Comparison of ENCODE assay signal across 12 cellular contexts in genomic region chr11:106482920-106483761, GRCh38.
DNase-seq lines count a peak whose midpoint lies in the region; ATAC-seq and TF ChIP-seq lines count a peak whose summit lies in the region.
"Had no signal": no experiment of that assay in that cellular context is flagged by ENCODE, and none has a peak within 500 bp of the region (broad histone marks: within the 10 kb centered on the region; RNA-seq: fewer than 3 reads in every experiment).

No MANE protein-coding gene starts in this region.

- peak; percentile 63 for ATAC-seq in HCT116
- no peak for ATAC-seq in GM21423 (IDR thresholded peaks at IDR 0.05; ENCODE audit: unreplicated experiment)
- ATAC-seq: activated CD8-positive, alpha-beta T cell treated with anti-CD3 and anti-CD28 coated beads, Interleukin-2, amount 10 ng/mL, durations not matched to agents 7 days and 5 days had no signal

- H3K4me2 ChIP-seq in HCT116 (ENCODE audit: low read length) (peak overlapping the region; percentile 38), skeletal muscle satellite cell (ENCODE audit: low read length) (peak overlapping the region; percentile 48)

- no peak for TF ChIP-seq RAD21 in HCT116 (IDR thresholded peaks at IDR 0.05; ENCODE audit: low read depth)

- intact Hi-C loops in HCT116 (cut with micrococcal nuclease) (no loop called here), head of caudate nucleus (cut with DNase I) (no loop called here)

- peak overlapping the region; percentile 56 for H2AFZ ChIP-seq in HCT116 (ENCODE audit: low read depth, low read length, poor library complexity, severe bottlenecking)

- no peak for TF ChIP-seq CTCF in HCT116 (IDR thresholded peaks at IDR 0.05 in 2 of 3, conservative IDR thresholded peaks at IDR 0.05 in 1 of 3; ENCODE audit: borderline replicate concordance in 1 of 3, insufficient read depth in 1 of 3, low read depth in 2 of 3, low read length in 2 of 3)

- H3K4me1 ChIP-seq in HCT116 (ENCODE audit: control insufficient read depth in 1 of 2, insufficient read depth in 2 of 2, low read length in 2 of 2) (peaks cover 0 to 11% of the 10 kb centered on the region in 2 experiments; a peak in 2 of 4 replicates), adipocyte (ENCODE audit: control insufficient read depth, insufficient read depth, low read length) (peaks cover 19% of the 10 kb centered on the region), skeletal muscle satellite cell (ENCODE audit: control insufficient read depth, insufficient read depth, low read length) (peaks cover 10% of the 10 kb centered on the region)

- H3K27me3 ChIP-seq in HCT116 (ENCODE audit: insufficient read depth, low read length): no peaks in the 10 kb centered on the region
- no peaks in the 10 kb centered on the region for H3K27me3 ChIP-seq in adipocyte (replicated peaks; ENCODE audit: control insufficient read depth, insufficient read depth, low read length)
- H3K27me3 ChIP-seq in skeletal muscle satellite cell (ENCODE audit: control insufficient read depth, insufficient read depth, low read length): no peaks in the 10 kb centered on the region

- RAD21 ChIA-PET in HCT116 (lab: Charles Lee; ENCODE audit: low non-redundant PET in 1 of 2, low total read pairs in 2 of 2, uncharacterized antibody in 2 of 2, unreplicated experiment in 2 of 2): no interaction called here

- no peaks in the 10 kb centered on the region for H3K9me2 ChIP-seq in HCT116 (ENCODE audit: insufficient read depth)

- H3K9ac ChIP-seq in HCT116 (ENCODE audit: low read length) (no peak overlapping the region), adipocyte (ENCODE audit: low read length) (no peak overlapping the region), skeletal muscle satellite cell (ENCODE audit: low read depth, low read length) (no peak overlapping the region)

- H3K9me3 ChIP-seq in HCT116 (ENCODE audit: control insufficient read depth in 1 of 2, insufficient read depth in 1 of 2, low read depth in 1 of 2, low read length in 2 of 2) (no peaks in the 10 kb centered on the region), adipocyte (ENCODE audit: control insufficient read depth, low read length) (no peaks in the 10 kb centered on the region), skeletal muscle satellite cell (replicated peaks; ENCODE audit: low read length) (no peaks in the 10 kb centered on the region)

- no peak for DNase-seq in HCT116 (ENCODE audit: low read depth, low spot score)
- peak; percentile 52 for DNase-seq in adipocyte (ENCODE audit: low read depth)
- peak in 41 of 42 donors; percentile 3 to 81 (median 52) for DNase-seq in head of caudate nucleus
- DNase-seq in DMS153 treated with DMSO at 0.1 percent for 48 hours (lab: John Stamatoyannopoulos, UW; ENCODE audit: unreplicated experiment): no peak
- no peak for DNase-seq in Kasumi-1 (lab: John Stamatoyannopoulos, UW)
- no peak for DNase-seq in effector CD8-positive, alpha-beta T cell (lab: John Stamatoyannopoulos, UW)
- DNase-seq: activated CD8-positive, alpha-beta T cell treated with anti-CD3 and anti-CD28 coated beads, Interleukin-2, amount 10 ng/mL, durations not matched to agents 7 days and 5 days; aorta; kidney glomerular epithelial cell; RPMI8226 had no signal

- CTCF ChIA-PET in HCT116 (lab: Charles Lee): no interaction called here

- H3K36me3 ChIP-seq in HCT116 (ENCODE audit: control insufficient read depth in 1 of 2, insufficient read depth in 2 of 2, low read length in 2 of 2) (no peaks in the 10 kb centered on the region), adipocyte (ENCODE audit: control insufficient read depth, insufficient read depth, low read length, severe bottlenecking) (no peaks in the 10 kb centered on the region), skeletal muscle satellite cell (ENCODE audit: insufficient read depth, low read length) (no peaks in the 10 kb centered on the region)

- no peak overlapping the region for H3K27ac ChIP-seq in HCT116 (ENCODE audit: low read depth, low read length)

- H3K4me3 ChIP-seq in HCT116 (replicated peaks in 1 of 2; ENCODE audit: low read depth in 1 of 2, low read length in 2 of 2) (no peak overlapping the region; a peak in 1 of 4 replicates), adipocyte (ENCODE audit: low read length) (no peak overlapping the region), skeletal muscle satellite cell (ENCODE audit: low read length) (no peak overlapping the region)

- BruUV-seq in HCT116 (replicated peaks; lab: Mats Ljungman, UMichigan): no TSS peak

- POLR2A ChIA-PET in HCT116 (lab: Charles Lee): interaction anchor here (0.9 kb wide), 1 partner anchor 59 kb away, joined by 5 read pairs; no protein-coding TSS in a partner anchor

- TF ChIP-seq POLR2A in HCT116 (IDR thresholded peaks at IDR 0.05; ENCODE audit: borderline replicate concordance, extremely low read depth, insufficient read depth, insufficient read length): no peak

- H4K20me1 ChIP-seq in HCT116 (ENCODE audit: insufficient read depth): no peaks in the 10 kb centered on the region

- no peaks in the 10 kb centered on the region for H3K79me2 ChIP-seq in HCT116 (ENCODE audit: insufficient read depth, low read length)

TF ChIP-seq in HCT116, 20 proteins besides CTCF, POLR2A, EP300 and RAD21:
- TF ChIP-seq, protein P1, sequence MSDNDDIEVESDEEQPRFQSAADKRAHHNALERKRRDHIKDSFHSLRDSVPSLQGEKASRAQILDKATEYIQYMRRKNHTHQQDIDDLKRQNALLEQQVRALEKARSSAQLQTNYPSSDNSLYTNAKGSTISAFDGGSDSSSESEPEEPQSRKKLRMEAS (IDR thresholded peaks at IDR 0.05): no peak
- TF ChIP-seq ZNF274 (IDR thresholded peaks at IDR 0.05; ENCODE audit: low read depth, low read length): no peak
- 0 out of 2 replicates have a peak, but pooled peaks have one; percentile 14 for TF ChIP-seq JUND (IDR thresholded peaks at IDR 0.05)
- TF ChIP-seq EZH2phosphoT487 (IDR thresholded peaks at IDR 0.05; ENCODE audit: borderline replicate concordance): no peak
- no peak for TF ChIP-seq YY1 (IDR thresholded peaks at IDR 0.05; ENCODE audit: extremely low read depth, insufficient replicate concordance, low read depth, low read length)
- TF ChIP-seq, protein P2, sequence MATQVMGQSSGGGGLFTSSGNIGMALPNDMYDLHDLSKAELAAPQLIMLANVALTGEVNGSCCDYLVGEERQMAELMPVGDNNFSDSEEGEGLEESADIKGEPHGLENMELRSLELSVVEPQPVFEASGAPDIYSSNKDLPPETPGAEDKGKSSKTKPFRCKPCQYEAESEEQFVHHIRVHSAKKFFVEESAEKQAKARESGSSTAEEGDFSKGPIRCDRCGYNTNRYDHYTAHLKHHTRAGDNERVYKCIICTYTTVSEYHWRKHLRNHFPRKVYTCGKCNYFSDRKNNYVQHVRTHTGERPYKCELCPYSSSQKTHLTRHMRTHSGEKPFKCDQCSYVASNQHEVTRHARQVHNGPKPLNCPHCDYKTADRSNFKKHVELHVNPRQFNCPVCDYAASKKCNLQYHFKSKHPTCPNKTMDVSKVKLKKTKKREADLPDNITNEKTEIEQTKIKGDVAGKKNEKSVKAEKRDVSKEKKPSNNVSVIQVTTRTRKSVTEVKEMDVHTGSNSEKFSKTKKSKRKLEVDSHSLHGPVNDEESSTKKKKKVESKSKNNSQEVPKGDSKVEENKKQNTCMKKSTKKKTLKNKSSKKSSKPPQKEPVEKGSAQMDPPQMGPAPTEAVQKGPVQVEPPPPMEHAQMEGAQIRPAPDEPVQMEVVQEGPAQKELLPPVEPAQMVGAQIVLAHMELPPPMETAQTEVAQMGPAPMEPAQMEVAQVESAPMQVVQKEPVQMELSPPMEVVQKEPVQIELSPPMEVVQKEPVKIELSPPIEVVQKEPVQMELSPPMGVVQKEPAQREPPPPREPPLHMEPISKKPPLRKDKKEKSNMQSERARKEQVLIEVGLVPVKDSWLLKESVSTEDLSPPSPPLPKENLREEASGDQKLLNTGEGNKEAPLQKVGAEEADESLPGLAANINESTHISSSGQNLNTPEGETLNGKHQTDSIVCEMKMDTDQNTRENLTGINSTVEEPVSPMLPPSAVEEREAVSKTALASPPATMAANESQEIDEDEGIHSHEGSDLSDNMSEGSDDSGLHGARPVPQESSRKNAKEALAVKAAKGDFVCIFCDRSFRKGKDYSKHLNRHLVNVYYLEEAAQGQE (IDR thresholded peaks at IDR 0.05; ENCODE audit: low read depth): no peak

Comparison
In these comparisons a context has a peak if more than half of its experiments do, and no peak if none do; other contexts are left out.
1. DNase-seq: peak in adipocyte (single experiment) and head of caudate nucleus (41 of 42); none in HCT116 (single experiment), DMS153 treated with DMSO at 0.1 percent for 48 hours (single experiment), Kasumi-1 (0 of 2) and effector CD8-positive, alpha-beta T cell (single experiment).